ENCODE assay signal across 12 cellular contexts in the genomic region with DNA sequence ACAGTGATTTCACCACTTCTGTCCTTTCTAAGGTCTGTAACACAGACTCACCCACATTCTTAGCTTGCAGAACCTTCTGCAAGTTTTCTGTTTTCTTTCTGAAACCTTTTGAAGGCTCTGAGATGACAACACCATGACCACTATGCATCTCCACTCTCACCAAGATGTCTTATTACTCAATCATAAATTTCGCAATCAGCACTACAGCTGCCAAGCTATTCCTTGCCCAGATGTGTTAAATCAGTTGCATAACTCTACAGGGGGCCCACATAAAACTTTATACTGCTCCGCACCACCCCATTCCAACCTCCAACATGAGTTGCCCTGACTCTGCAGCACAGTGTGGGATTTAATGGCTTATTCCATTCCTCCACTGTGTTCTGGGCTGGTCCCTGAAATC.
DNase-seq lines count a peak whose midpoint lies in the region; ATAC-seq and TF ChIP-seq lines count a peak whose summit lies in the region.
"Had no signal": no experiment of that assay in that cellular context is flagged by ENCODE, and none has a peak within 500 bp of the region (broad histone marks: within the 10 kb centered on the region; RNA-seq: fewer than 3 reads in every experiment).

No MANE protein-coding gene starts in this region.

- no peak overlapping the region for H2AFZ ChIP-seq in DND-41 (ENCODE audit: low read depth, low read length)

- H3K36me3 ChIP-seq in DND-41 (ENCODE audit: insufficient read depth, low read length) = no peaks in the 10 kb centered on the region
- H3K36me3 ChIP-seq in MG63 = no peaks in the 10 kb centered on the region
- no peaks in the 10 kb centered on the region for H3K36me3 ChIP-seq in brain microvascular endothelial cell (replicated peaks)

- TF ChIP-seq CTCF in DND-41 (IDR thresholded peaks at IDR 0.05; ENCODE audit: borderline replicate concordance, extremely low read depth, low read length, poor library complexity, severe bottlenecking) (no peak), brain microvascular endothelial cell (IDR thresholded peaks at IDR 0.05; ENCODE audit: low read depth, low read length, missing control alignments) (no peak)

- DNase-seq in DND-41 (no peak), MG63 (peak; percentile 63), brain microvascular endothelial cell (peak; percentile 66), myocyte (ENCODE audit: low read depth) (peak; percentile 68), DMS79 (lab: John Stamatoyannopoulos, UW) (no peak), activated gamma-delta T cell (lab: John Stamatoyannopoulos, UW) (no peak), ureter (ENCODE audit: low spot score) (no peak)
- DNase-seq: caudate nucleus, DMS153, glutamatergic neuron, psoas muscle had no signal

- no peak overlapping the region for H3K4me2 ChIP-seq in DND-41 (ENCODE audit: insufficient read depth, low read length)

- H3K4me3 ChIP-seq in DND-41 (ENCODE audit: low read depth in 1 of 2, low read length in 2 of 2) = no peak overlapping the region
- H3K4me3 ChIP-seq in MG63 = no peak overlapping the region
- H3K4me3 ChIP-seq in brain microvascular endothelial cell (ENCODE audit: low read depth, low read length) = no peak overlapping the region
- H3K4me3 ChIP-seq: psoas muscle had no signal

- no peaks in the 10 kb centered on the region for H3K4me1 ChIP-seq in DND-41 (ENCODE audit: insufficient read depth, low read length)
- H3K4me1 ChIP-seq: psoas muscle had no signal

- H3K27ac ChIP-seq in DND-41 (ENCODE audit: low read length) (no peak overlapping the region), brain microvascular endothelial cell (no peak overlapping the region)
- H3K27ac ChIP-seq: psoas muscle had no signal

- no peak overlapping the region for H3K9ac ChIP-seq in DND-41 (ENCODE audit: low read depth, low read length)

- in situ Hi-C loops in brain microvascular endothelial cell (cut with HindIII; ENCODE audit: low pct_ligation_motif_present, low sequenced_read_pairs) = no loop called here

- H3K27me3 ChIP-seq in DND-41 (ENCODE audit: insufficient read depth, low read length, poor library complexity) (no peaks in the 10 kb centered on the region), MG63 (no peaks in the 10 kb centered on the region), brain microvascular endothelial cell (replicated peaks) (no peaks in the 10 kb centered on the region)

- no peaks in the 10 kb centered on the region for H4K20me1 ChIP-seq in DND-41 (ENCODE audit: insufficient read depth, low read length)

- H3K9me3 ChIP-seq in DND-41 (ENCODE audit: insufficient read depth, low read length, severe bottlenecking) (no peaks in the 10 kb centered on the region), MG63 (no peaks in the 10 kb centered on the region)
- H3K9me3 ChIP-seq: psoas muscle had no signal

- ATAC-seq in DND-41 (ENCODE audit: insufficient read depth, low read depth) = peak; percentile 14; the same call in 1 of the 3 replicates
- no peak for ATAC-seq in HG03565 (IDR thresholded peaks at IDR 0.05; ENCODE audit: unreplicated experiment)

- no peaks in the 10 kb centered on the region for H3K79me2 ChIP-seq in DND-41 (ENCODE audit: insufficient read depth, low read length)

Comparison
In these comparisons a context has a peak if more than half of its experiments do, and no peak if none do; other contexts are left out.
1. DNase-seq: peak in MG63 (single experiment), brain microvascular endothelial cell (single experiment) and myocyte (single experiment); none in DND-41 (single experiment), DMS79 (single experiment), activated gamma-delta T cell (single experiment) and ureter (single experiment).